2 cellular contexts compared by ENCODE assay signal in genomic region chr5:845676-846601, GRCh38. TPM values are rescaled to one million over a fixed set of nuclear protein-coding genes. Genes with fewer than 3 reads are reported as not detected.
"Had no signal": no experiment of that assay in that cellular context is flagged by ENCODE, and none has a peak within 500 bp of the region (broad histone marks: within the 10 kb centered on the region; RNA-seq: fewer than 3 reads in every experiment).

No MANE protein-coding gene starts in this region.

RNA-seq across cellular contexts. Expression of gene ZDHHC11, which starts 4.8 kb away (rescaled TPM):
- polyA plus RNA-seq: immature natural killer cell; naive thymus-derived CD8-positive, alpha-beta T cell had no signal
